7 cellular contexts compared by ENCODE assay signal in the genomic region with DNA sequence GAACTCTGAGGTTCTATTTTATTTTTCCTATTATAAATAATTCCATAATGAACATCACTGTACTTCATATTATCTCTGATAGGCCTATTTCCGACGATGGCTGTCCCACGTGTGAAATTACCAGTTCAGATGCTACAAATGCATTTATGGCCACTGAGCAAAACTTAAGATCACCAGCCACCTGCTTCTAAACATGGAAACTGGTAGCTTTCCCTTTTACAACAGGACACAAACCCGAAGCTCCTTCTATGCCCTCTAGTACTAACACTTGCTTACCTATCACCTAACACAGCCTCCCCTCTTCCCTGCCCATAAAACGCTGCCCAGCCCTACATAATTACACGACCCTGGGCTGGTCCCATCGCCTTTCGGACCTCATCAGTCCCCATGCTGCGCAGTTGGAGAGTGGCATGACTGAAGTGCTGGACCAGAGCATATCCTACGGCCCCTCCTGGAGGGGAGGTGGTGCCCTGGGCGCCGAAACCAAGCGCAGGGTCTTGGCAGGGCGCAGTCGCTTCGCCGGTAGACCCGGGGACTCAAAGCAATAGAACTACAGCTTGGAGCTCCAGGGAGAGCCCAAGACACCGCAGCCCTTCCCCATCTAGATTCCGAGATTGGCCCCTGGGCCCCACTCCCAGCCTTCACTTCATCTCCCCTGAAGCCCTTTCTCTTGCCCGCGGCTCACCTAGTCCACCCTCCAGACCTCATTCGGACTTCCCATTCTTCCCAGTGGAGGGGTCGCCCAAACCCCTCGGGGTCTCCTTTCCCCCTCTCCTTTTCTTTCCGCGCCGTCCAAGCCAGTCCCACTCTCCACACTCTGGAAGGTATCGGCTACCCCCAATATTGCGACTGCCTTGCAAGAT. TPM values are rescaled to one million over a fixed set of nuclear protein-coding genes. Genes with fewer than 3 reads are reported as not detected.
DNase-seq lines count a peak whose midpoint lies in the region; ATAC-seq and TF ChIP-seq lines count a peak whose summit lies in the region.

No MANE protein-coding gene starts in this region.

- H3K27ac ChIP-seq in WERI-Rb-1 (no peak overlapping the region), muscle layer of colon (ENCODE audit: low read depth, low read length) (peak overlapping the region; percentile 97), vagina (peak overlapping the region; percentile 73)

- intact Hi-C loops in vagina (cut with DNase I): no loop called here

- peaks cover 11% of the 10 kb centered on the region for H3K36me3 ChIP-seq in WERI-Rb-1
- H3K36me3 ChIP-seq in muscle layer of colon (ENCODE audit: insufficient read depth, low read length): peaks cover 13% of the 10 kb centered on the region
- H3K36me3 ChIP-seq in vagina: peaks cover 0 to 13% of the 10 kb centered on the region in 2 donors

- peak overlapping the region; percentile 95 to 96 for H3K27ac Mint-ChIP-seq in effector memory CD8-positive, alpha-beta T cell

- H3K4me3 Mint-ChIP-seq in effector memory CD8-positive, alpha-beta T cell: peak overlapping the region; percentile 93 to 100

- peaks cover 39% of the 10 kb centered on the region for H3K36me3 Mint-ChIP-seq in effector memory CD8-positive, alpha-beta T cell (ENCODE audit: insufficient read depth)

- peak; percentile 31 for DNase-seq in GM10266 (ENCODE audit: extremely low spot score)
- peak; percentile 18 for DNase-seq in WERI-Rb-1
- peak in 1 of 3 experiments; percentile 2 for DNase-seq in effector memory CD8-positive, alpha-beta T cell
- DNase-seq in vagina (ENCODE audit: extremely low spot score in 2 of 2): peak in 1 of 2 donors; percentile 11

- no peak for TF ChIP-seq CTCF in GM10266 (IDR thresholded peaks at IDR 0.05; ENCODE audit: control insufficient read depth, insufficient read depth, low read depth, missing control alignments)
- TF ChIP-seq CTCF in WERI-Rb-1 (IDR thresholded peaks at IDR 0.05; ENCODE audit: low read depth, low read length): no peak
- no peak for TF ChIP-seq CTCF in vagina (IDR thresholded peaks at IDR 0.05)

- H3K4me1 Mint-ChIP-seq in effector memory CD8-positive, alpha-beta T cell (ENCODE audit: low read depth in 2 of 2): peaks cover 34 to 37% of the 10 kb centered on the region in 2 donors

- peak overlapping the region; percentile 88 for H3K9ac ChIP-seq in muscle layer of colon (ENCODE audit: low read length)

- H3K4me3 ChIP-seq in WERI-Rb-1 (ENCODE audit: low read depth, low read length) (peak overlapping the region; percentile 80), muscle layer of colon (ENCODE audit: low read depth in 1 of 2, low read length in 2 of 2) (peak overlapping the region; percentile 98 to 99), vagina (peak overlapping the region; percentile 65 to 67)

- H3K9me3 ChIP-seq in WERI-Rb-1 (ENCODE audit: severe bottlenecking) (no peaks in the 10 kb centered on the region), muscle layer of colon (ENCODE audit: low read length) (no peaks in the 10 kb centered on the region), vagina (no peaks in the 10 kb centered on the region)

- peak; percentile 17 for ATAC-seq in HG03354 (IDR thresholded peaks at IDR 0.05; ENCODE audit: poor library complexity, severe bottlenecking, unreplicated experiment)
- ATAC-seq in effector memory CD8-positive, alpha-beta T cell (replicated peaks): no peak
- no peak for ATAC-seq in HG03135 (IDR thresholded peaks at IDR 0.05; ENCODE audit: unreplicated experiment)

- H3K9me3 Mint-ChIP-seq in effector memory CD8-positive, alpha-beta T cell: no peaks in the 10 kb centered on the region

- H3K27me3 Mint-ChIP-seq in effector memory CD8-positive, alpha-beta T cell: no peaks in the 10 kb centered on the region

- H3K4me1 ChIP-seq in muscle layer of colon (ENCODE audit: insufficient read depth, low read length) (peaks cover 30% of the 10 kb centered on the region), vagina (peaks cover 40% of the 10 kb centered on the region)

- no peak for TF ChIP-seq POLR2A in vagina (IDR thresholded peaks at IDR 0.05)

- H3K27me3 ChIP-seq in WERI-Rb-1 (ENCODE audit: insufficient read depth, low read depth, severe bottlenecking) (no peaks in the 10 kb centered on the region), muscle layer of colon (ENCODE audit: control insufficient read depth in 1 of 2, insufficient read depth in 2 of 2, low read length in 2 of 2) (no peaks in the 10 kb centered on the region), vagina (no peaks in the 10 kb centered on the region)

RNA-seq across cellular contexts. Expression of a gene that starts 1.0 kb away (rescaled TPM):
- 54.3 TPM for total RNA-seq in vagina

RNA-seq across cellular contexts. Expression of a gene that starts 33.2 kb away (rescaled TPM):
- not detected for total RNA-seq in vagina
